Comparison of ENCODE assay signal across 8 cellular contexts in genomic region chr19:7098096-7098495, GRCh38. TPM values are rescaled to one million over a fixed set of nuclear protein-coding genes. Genes with fewer than 3 reads are reported as not detected.
DNase-seq lines count a peak whose midpoint lies in the region; ATAC-seq and TF ChIP-seq lines count a peak whose summit lies in the region.

No MANE protein-coding gene starts in this region.

- TF ChIP-seq CTCF in WTC11 (IDR thresholded peaks at IDR 0.05) (no peak), foreskin fibroblast (IDR thresholded peaks at IDR 0.05; ENCODE audit: low read depth, low read length) (no peak)

- H3K4me1 Mint-ChIP-seq in activated CD4-positive, alpha-beta T cell treated with anti-CD3 and anti-CD28 coated beads for 36 hours, result peaks cover 27% of the 10 kb centered on the region
- peaks cover 13% of the 10 kb centered on the region for H3K4me1 Mint-ChIP-seq in WTC11
- H3K4me1 Mint-ChIP-seq in stimulated activated effector memory CD8-positive, alpha-beta T cell treated with anti-CD3 and anti-CD28 coated beads, Interleukin-12 subunit alpha, Interleukin-12 subunit beta, amount 100 ng/mL, for 72 hours, result peaks cover 20% of the 10 kb centered on the region

- peak overlapping the region; percentile 65 to 77 for H3K4me3 ChIP-seq in foreskin fibroblast (ENCODE audit: low read depth in 1 of 2, low read length in 2 of 2)

- CTCF ChIA-PET in activated CD4-positive, alpha-beta T cell treated with anti-CD3 and anti-CD28 coated beads for 36 hours (lab: Charles Lee), result no interaction called here
- CTCF ChIA-PET in WTC11 (lab: Charles Lee), result interaction anchor here (1.4 kb wide), 1 partner anchor 470 kb away, joined by 4 read pairs; no protein-coding TSS in a partner anchor

- peaks cover 26% of the 10 kb centered on the region for H3K9me3 Mint-ChIP-seq in activated CD4-positive, alpha-beta T cell treated with anti-CD3 and anti-CD28 coated beads for 36 hours (ENCODE audit: low read depth)
- H3K9me3 Mint-ChIP-seq in WTC11, result peaks cover 33% of the 10 kb centered on the region
- H3K9me3 Mint-ChIP-seq in stimulated activated effector memory CD8-positive, alpha-beta T cell treated with anti-CD3 and anti-CD28 coated beads, Interleukin-12 subunit alpha, Interleukin-12 subunit beta, amount 100 ng/mL, for 72 hours, result peaks cover 22% of the 10 kb centered on the region

- no peaks in the 10 kb centered on the region for H3K27me3 Mint-ChIP-seq in activated CD4-positive, alpha-beta T cell treated with anti-CD3 and anti-CD28 coated beads for 36 hours
- peaks cover 7% of the 10 kb centered on the region for H3K27me3 Mint-ChIP-seq in WTC11 (ENCODE audit: low read depth)

- peak overlapping the region; percentile 92 for H3K27ac Mint-ChIP-seq in activated CD4-positive, alpha-beta T cell treated with anti-CD3 and anti-CD28 coated beads for 36 hours
- H3K27ac Mint-ChIP-seq in WTC11, result peak overlapping the region; percentile 78
- H3K27ac Mint-ChIP-seq in stimulated activated effector memory CD8-positive, alpha-beta T cell treated with anti-CD3 and anti-CD28 coated beads, Interleukin-12 subunit alpha, Interleukin-12 subunit beta, amount 100 ng/mL, for 72 hours, result peak overlapping the region; percentile 94

- ATAC-seq in activated CD4-positive, alpha-beta T cell treated with anti-CD3 and anti-CD28 coated beads for 36 hours, result no peak
- ATAC-seq in WTC11, result no peak
- no peak for ATAC-seq in stimulated activated effector memory CD8-positive, alpha-beta T cell treated with anti-CD3 and anti-CD28 coated beads, Interleukin-12 subunit alpha, Interleukin-12 subunit beta, amount 100 ng/mL, for 72 hours
- no peak for ATAC-seq in GM21360 (IDR thresholded peaks at IDR 0.05; ENCODE audit: unreplicated experiment)
- ATAC-seq in HG02642 (IDR thresholded peaks at IDR 0.05; ENCODE audit: poor library complexity, unreplicated experiment), result no peak

- DNase-seq in activated CD4-positive, alpha-beta T cell treated with anti-CD3 and anti-CD28 coated beads for 36 hours, result no peak
- DNase-seq in activated CD4-positive, alpha-beta T cell treated with anti-CD3 and anti-CD28 coated beads for 4 hours, result no peak
- no peak for DNase-seq in WTC11 (ENCODE audit: low spot score)
- no peak for DNase-seq in foreskin fibroblast
- DNase-seq in stimulated activated effector memory CD8-positive, alpha-beta T cell treated with anti-CD3 and anti-CD28 coated beads, Interleukin-12 subunit alpha, Interleukin-12 subunit beta, amount 100 ng/mL, for 72 hours (ENCODE audit: low spot score in 2 of 2), result no peak
- no peak for DNase-seq in islet precursor cell

- POLR2A ChIA-PET in activated CD4-positive, alpha-beta T cell treated with anti-CD3 and anti-CD28 coated beads for 36 hours (lab: Charles Lee), result no interaction called here
- POLR2A ChIA-PET in WTC11 (lab: Charles Lee), result interaction anchor here (0.5 to 1.8 kb wide), 2 partner anchors 243 to 255 kb away, joined by 3 to 5 read pairs; no protein-coding TSS in a partner anchor

- peak overlapping the region; percentile 90 for H3K4me3 Mint-ChIP-seq in activated CD4-positive, alpha-beta T cell treated with anti-CD3 and anti-CD28 coated beads for 36 hours
- peak overlapping the region; percentile 75 for H3K4me3 Mint-ChIP-seq in WTC11
- peak overlapping the region; percentile 85 for H3K4me3 Mint-ChIP-seq in stimulated activated effector memory CD8-positive, alpha-beta T cell treated with anti-CD3 and anti-CD28 coated beads, Interleukin-12 subunit alpha, Interleukin-12 subunit beta, amount 100 ng/mL, for 72 hours

- intact Hi-C loops in activated CD4-positive, alpha-beta T cell treated with anti-CD3 and anti-CD28 coated beads for 36 hours (cut with DNase I, micrococcal nuclease), result loop anchor here in 1 of 2 experiments (2.0 kb wide), 2 partner anchors 391 to 583 kb away; partner anchors contain the start of genes PEX11G and TRAPPC5

- H3K36me3 Mint-ChIP-seq in activated CD4-positive, alpha-beta T cell treated with anti-CD3 and anti-CD28 coated beads for 36 hours (ENCODE audit: low read depth), result peaks cover 11% of the 10 kb centered on the region
- peaks cover 35% of the 10 kb centered on the region for H3K36me3 Mint-ChIP-seq in WTC11
- H3K36me3 Mint-ChIP-seq in stimulated activated effector memory CD8-positive, alpha-beta T cell treated with anti-CD3 and anti-CD28 coated beads, Interleukin-12 subunit alpha, Interleukin-12 subunit beta, amount 100 ng/mL, for 72 hours, result peaks cover 6% of the 10 kb centered on the region

TF ChIP-seq in WTC11, 78 proteins besides CTCF, POLR2A, EP300 and RAD21:
- no peak for TF ChIP-seq MLX (CRISPR knock-in tag; IDR thresholded peaks at IDR 0.05)
- no peak for TF ChIP-seq CDX4 (CRISPR knock-in tag; IDR thresholded peaks at IDR 0.05; ENCODE audit: borderline replicate concordance)
- TF ChIP-seq FOXJ3 (CRISPR knock-in tag; IDR thresholded peaks at IDR 0.05; ENCODE audit: borderline replicate concordance), result no peak
- TF ChIP-seq, protein P1, sequence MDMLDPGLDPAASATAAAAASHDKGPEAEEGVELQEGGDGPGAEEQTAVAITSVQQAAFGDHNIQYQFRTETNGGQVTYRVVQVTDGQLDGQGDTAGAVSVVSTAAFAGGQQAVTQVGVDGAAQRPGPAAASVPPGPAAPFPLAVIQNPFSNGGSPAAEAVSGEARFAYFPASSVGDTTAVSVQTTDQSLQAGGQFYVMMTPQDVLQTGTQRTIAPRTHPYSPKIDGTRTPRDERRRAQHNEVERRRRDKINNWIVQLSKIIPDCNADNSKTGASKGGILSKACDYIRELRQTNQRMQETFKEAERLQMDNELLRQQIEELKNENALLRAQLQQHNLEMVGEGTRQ (CRISPR knock-in tag; IDR thresholded peaks at IDR 0.05), result no peak
- no peak for TF ChIP-seq KAT7 (CRISPR knock-in tag; IDR thresholded peaks at IDR 0.05; ENCODE audit: borderline replicate concordance)
- TF ChIP-seq, protein P2, sequence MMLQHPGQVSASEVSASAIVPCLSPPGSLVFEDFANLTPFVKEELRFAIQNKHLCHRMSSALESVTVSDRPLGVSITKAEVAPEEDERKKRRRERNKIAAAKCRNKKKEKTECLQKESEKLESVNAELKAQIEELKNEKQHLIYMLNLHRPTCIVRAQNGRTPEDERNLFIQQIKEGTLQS (CRISPR knock-in tag; conservative IDR thresholded peaks at IDR 0.05), result no peak
- TF ChIP-seq PRRX2 (CRISPR knock-in tag; IDR thresholded peaks at IDR 0.05), result no peak

RNA-seq across cellular contexts. Expression of gene ZNF557, which starts 28.6 kb away (rescaled TPM):
- total RNA-seq in activated CD4-positive, alpha-beta T cell treated with anti-CD3 and anti-CD28 coated beads for 36 hours, result 1 to 10 TPM; 8.9 to 9.6 TPM
- 6.7 to 7.5 TPM (median 7.5 TPM) in 3 replicates for total RNA-seq in WTC11 (2021)

RNA-seq across cellular contexts. Expression of gene MBD3L3, which starts 39.6 kb away (rescaled TPM):
- total RNA-seq in activated CD4-positive, alpha-beta T cell treated with anti-CD3 and anti-CD28 coated beads for 36 hours, result not detected
- not detected in 3 replicates for total RNA-seq in WTC11 (2021)

RNA-seq across cellular contexts. Expression of gene MBD3L2, which starts 49.0 kb away (rescaled TPM):
- total RNA-seq in activated CD4-positive, alpha-beta T cell treated with anti-CD3 and anti-CD28 coated beads for 36 hours, result not detected
- not detected in 3 replicates for total RNA-seq in WTC11 (2021)

RNA-seq across cellular contexts. Expression of gene MBD3L4, which starts 58.1 kb away (rescaled TPM):
- total RNA-seq in activated CD4-positive, alpha-beta T cell treated with anti-CD3 and anti-CD28 coated beads for 36 hours, result not detected
- total RNA-seq in WTC11 (2021), result not detected in 3 replicates
